ENCODE assay signal across 17 cellular contexts in genomic region chr14:32021341-32021740, GRCh38.
"Had no signal": no experiment of that assay in that cellular context is flagged by ENCODE, and none has a peak within 500 bp of the region (broad histone marks: within the 10 kb centered on the region; RNA-seq: fewer than 3 reads in every experiment).

No MANE protein-coding gene starts in this region.

- H3K9me3 ChIP-seq: heart left ventricle, ovary, stomach, thoracic aorta had no signal

- FAIRE-seq: islet of Langerhans, urothelium cell line had no signal

- H3K4me3 ChIP-seq: cardiac muscle cell, coronary artery, heart left ventricle, ovary, stomach, thoracic aorta had no signal

- ATAC-seq: heart left ventricle had no signal

- DNase-seq: activated CD4-positive, alpha-beta T cell treated with anti-CD3 and anti-CD28 coated beads for 4 hours; activated CD8-positive, alpha-beta memory T cell treated with anti-CD3 and anti-CD28 coated beads for 24 hours; activated naive CD8-positive, alpha-beta T cell treated with anti-CD3 and anti-CD28 coated beads, Interleukin-2, amount 10 ng/mL, durations not matched to agents 7 days and 5 days; aorta; effector CD4-positive, alpha-beta T cell; foreskin melanocyte; heart left ventricle; ovary; stimulated activated CD4-positive, alpha-beta T cell treated with anti-CD3 and anti-CD28 coated beads, Interleukin-2, amount 100 ng/mL, for 48 hours; stomach; T-helper 9 cell had no signal

- H3K27me3 ChIP-seq: cardiac muscle cell, heart left ventricle, ovary, stomach had no signal

- H3K36me3 ChIP-seq: cardiac muscle cell, heart left ventricle, ovary, stomach, thoracic aorta had no signal

- H3K27ac ChIP-seq: cardiac muscle cell, coronary artery, heart left ventricle, ovary, stomach, thoracic aorta, VCaP had no signal
